Comparison of ENCODE assay signal across 10 cellular contexts in genomic region chr9:114288233-114289051, GRCh38. TPM values are rescaled to one million over a fixed set of nuclear protein-coding genes. Genes with fewer than 3 reads are reported as not detected.
A peak's percentile ranks its signal among the peaks of the same experiment; 100 is the strongest.
DNase-seq lines count a peak whose midpoint lies in the region; ATAC-seq and TF ChIP-seq lines count a peak whose summit lies in the region.
"Had no signal": no experiment of that assay in that cellular context is flagged by ENCODE, and none has a peak within 500 bp of the region (broad histone marks: within the 10 kb centered on the region; RNA-seq: fewer than 3 reads in every experiment).

No MANE protein-coding gene starts in this region.

- TF ChIP-seq EP300 in stomach (IDR thresholded peaks at IDR 0.05), result no peak

- ATAC-seq in HG02571 (IDR thresholded peaks at IDR 0.05; ENCODE audit: unreplicated experiment), result no peak
- ATAC-seq: naive thymus-derived CD8-positive, alpha-beta T cell had no signal

- TF ChIP-seq CTCF in adrenal gland (IDR thresholded peaks at IDR 0.05) (no peak), stomach (IDR thresholded peaks at IDR 0.05) (no peak)

- whole genome bisulfite sequencing in adrenal gland, 4 donors, result 59 to 85% (median 78%) methylated on average over 6 to 23 of the region's 23 CpGs
- 63 to 77% (median 69%) methylated on average over 16 to 23 of the region's 23 CpGs for WGBS in stomach, 5 donors

- no peak overlapping the region for H3K27ac ChIP-seq in adrenal gland
- no peak overlapping the region for H3K27ac ChIP-seq in stomach

- no peaks in the 10 kb centered on the region for H3K27me3 ChIP-seq in adrenal gland
- no peaks in the 10 kb centered on the region for H3K27me3 ChIP-seq in stomach

- intact Hi-C loops in adrenal gland (cut with DNase I) (loop anchor here (2.0 to 5.0 kb wide), 4 partner anchors 128 to 201 kb away; partner anchors contain the start of gene COL27A1 (in 1 of the 2)), stomach (cut with DNase I; ENCODE audit: low total_unique reads) (loop anchor here (5.0 kb wide), 1 partner anchor 201 kb away; no protein-coding TSS in a partner anchor)

- H3K36me3 ChIP-seq in adrenal gland (replicated peaks in 1 of 2) (no peaks in the 10 kb centered on the region), stomach (peaks cover 0 to 11% (median 8%) of the 10 kb centered on the region in 4 donors)

- H3K4me3 ChIP-seq in adrenal gland, result no peak overlapping the region
- H3K4me3 ChIP-seq in stomach, result no peak overlapping the region

- no peaks in the 10 kb centered on the region for H3K9me3 ChIP-seq in adrenal gland (replicated peaks in 1 of 3)
- H3K9me3 ChIP-seq in stomach, result no peaks in the 10 kb centered on the region

- TF ChIP-seq POLR2A in adrenal gland (IDR thresholded peaks at IDR 0.05), result no peak
- TF ChIP-seq POLR2A in stomach (IDR thresholded peaks at IDR 0.05), result no peak

- DNase-seq in activated CD4-positive, CD25-positive, alpha-beta regulatory T cell treated with anti-CD3 and anti-CD28 coated beads, Interleukin-2, amount 50 U/mL, for 72 hours, result peak; percentile 27
- DNase-seq in activated CD4-positive, CD25-positive, alpha-beta regulatory T cell (lab: John Stamatoyannopoulos, UW), result no peak
- peak in 5 of 7 donors; percentile 5 to 41 (median 12) for DNase-seq in adrenal gland
- peak; percentile 91 for DNase-seq in islet precursor cell
- peak; percentile 22 for DNase-seq in stomach
- no peak for DNase-seq in COLO829 (ENCODE audit: low spot score)
- no peak for DNase-seq in activated CD4-positive, alpha-beta T cell treated with anti-CD3 and anti-CD28 coated beads for 1 hour
- DNase-seq: activated CD4-positive, alpha-beta T cell treated with anti-CD3 and anti-CD28 coated beads, Interleukin-2, amount 50 U/mL, for 1 hour had no signal

- peaks cover 0 to 9% of the 10 kb centered on the region in 2 donors for H3K4me1 ChIP-seq in adrenal gland (replicated peaks in 1 of 2)
- H3K4me1 ChIP-seq in stomach, result peaks cover 0 to 9% (median 0%) of the 10 kb centered on the region in 4 donors

RNA-seq across cellular contexts. Expression of gene ORM1, which starts 34.5 kb away (rescaled TPM):
- 10 to 100 TPM in 1 of 8 donors, 1 to 10 TPM in 6, not detected in 1; 2.9 to 26.0 (median 4.0) TPM for total RNA-seq in adrenal gland
- polyA plus RNA-seq in adrenal gland, result 10 to 100 TPM in 2 of 3 donors, 1 to 10 TPM in 1; 3.3 to 24.8 (median 14.3) TPM
- 1 to 10 TPM in 2 of 5 donors, not detected in 3; 1.6 to 2.2 TPM for total RNA-seq in stomach
- 10 to 100 TPM in 1 of 3 donors, 1 to 10 TPM in 2; 2.9 to 14.8 (median 3.9) TPM for polyA plus RNA-seq in stomach
- total RNA-seq: naive thymus-derived CD8-positive, alpha-beta T cell had no signal
- polyA plus RNA-seq: naive thymus-derived CD8-positive, alpha-beta T cell had no signal

RNA-seq across cellular contexts. Expression of gene ORM2, which starts 41.2 kb away (rescaled TPM):
- total RNA-seq in adrenal gland, result 1 to 10 TPM in 4 of 8 donors, under 1 TPM in 1, not detected in 3; 0.60 to 6.8 (median 1.8) TPM
- polyA plus RNA-seq in adrenal gland, result 10 to 100 TPM in 1 of 3 donors, 1 to 10 TPM in 1, under 1 TPM in 1; 0.88 to 16.2 (median 1.3) TPM
- total RNA-seq in stomach, result 1 to 10 TPM in 2 of 5 donors, not detected in 3; 1.2 to 2.0 TPM
- 10 to 100 TPM in 1 of 3 donors, 1 to 10 TPM in 1, not detected in 1; 4.9 to 17.1 TPM for polyA plus RNA-seq in stomach
- total RNA-seq: naive thymus-derived CD8-positive, alpha-beta T cell had no signal
- polyA plus RNA-seq: naive thymus-derived CD8-positive, alpha-beta T cell had no signal

Comparison
In these comparisons a context has a peak if more than half of its experiments do, and no peak if none do; other contexts are left out.
1. DNase-seq: peak in activated CD4-positive, CD25-positive, alpha-beta regulatory T cell treated with anti-CD3 and anti-CD28 coated beads, Interleukin-2, amount 50 U/mL, for 72 hours (single experiment), adrenal gland (5 of 7), islet precursor cell (single experiment) and stomach (single experiment); none in activated CD4-positive, CD25-positive, alpha-beta regulatory T cell (0 of 4), COLO829 (single experiment) and activated CD4-positive, alpha-beta T cell treated with anti-CD3 and anti-CD28 coated beads for 1 hour (single experiment).